ENCODE assay signal across 28 cellular contexts in genomic region chr15:45084163-45084562, GRCh38. TPM values are rescaled to one million over a fixed set of nuclear protein-coding genes. Genes with fewer than 3 reads are reported as not detected.
"Had no signal": no experiment of that assay in that cellular context is flagged by ENCODE, and none has a peak within 500 bp of the region (broad histone marks: within the 10 kb centered on the region; RNA-seq: fewer than 3 reads in every experiment).

No MANE protein-coding gene starts in this region.

- H3K36me3 ChIP-seq: WERI-Rb-1 had no signal

- ATAC-seq: activated CD4-positive, alpha-beta T cell treated with anti-CD3 and anti-CD28 coated beads for 36 hours; activated T-helper 17 cell treated with anti-CD3 and anti-CD28 coated beads, Interleukin-2, amount 50 U/mL, for 72 hours; Panc1; Right ventricle myocardium inferior; T-cell had no signal

- DNase-seq: activated CD4-positive, alpha-beta memory T cell treated with anti-CD3 and anti-CD28 coated beads, Interleukin-2, amount 10 ng/mL, durations not matched to agents 7 days and 5 days; activated CD4-positive, alpha-beta T cell treated with anti-CD3 and anti-CD28 coated beads for 36 hours; activated CD4-positive, alpha-beta T cell treated with anti-CD3 and anti-CD28 coated beads, Interleukin-2, amount 50 U/mL, for 1 hour; activated gamma-delta T cell; activated naive CD4-positive, alpha-beta T cell treated with anti-CD3 and anti-CD28 coated beads for 36 hours; activated T-cell treated with anti-CD3 and anti-CD28 coated beads for 4 hours; activated T-cell treated with anti-CD3 and anti-CD28 coated beads, Interleukin-2, amount 50 U/mL, for 48 hours; amygdala; NCI-H1092; NCI-H1417 treated with DMSO at 0.1 percent for 48 hours; NCI-H1930; NCI-H2227 treated with DMSO at 0.1 percent for 48 hours; NCI-H446 treated with DMSO at 0.1 percent for 48 hours; NCI-H524 treated with DMSO at 0.1 percent for 48 hours; NCI-H774; NK-92 treated with Interleukin-12 subunit alpha and Interleukin-12 subunit beta, amount 100 ng/mL, for 24 hours; OCI-M1; RPMI8226; T-cell; T-helper 2 cell; T1000; WERI-Rb-1 had no signal

- H3K4me3 ChIP-seq: SK-N-MC had no signal

- H3K27ac ChIP-seq: SK-N-MC, WERI-Rb-1 had no signal

RNA-seq across cellular contexts. Expression of gene DUOX2, which starts 29.8 kb away (rescaled TPM):
- total RNA-seq: activated naive CD4-positive, alpha-beta T cell treated with anti-CD3 and anti-CD28 coated beads for 36 hours had no signal

RNA-seq across cellular contexts. Expression of gene DUOXA2, which starts 30.0 kb away (rescaled TPM):
- total RNA-seq: activated CD4-positive, alpha-beta memory T cell treated with anti-CD3 and anti-CD28 coated beads, Interleukin-2, amount 10 ng/mL, durations not matched to agents 7 days and 5 days; activated CD4-positive, alpha-beta T cell treated with anti-CD3 and anti-CD28 coated beads for 36 hours; activated CD8-positive, alpha-beta memory T cell treated with anti-CD3 and anti-CD28 coated beads for 36 hours; activated naive CD4-positive, alpha-beta T cell treated with anti-CD3 and anti-CD28 coated beads for 36 hours; astrocyte; Right ventricle myocardium inferior; T-cell had no signal

RNA-seq across cellular contexts. Expression of gene DUOXA1, which starts 45.5 kb away (rescaled TPM):
- total RNA-seq: activated CD4-positive, alpha-beta memory T cell treated with anti-CD3 and anti-CD28 coated beads, Interleukin-2, amount 10 ng/mL, durations not matched to agents 7 days and 5 days; activated CD8-positive, alpha-beta memory T cell treated with anti-CD3 and anti-CD28 coated beads for 36 hours; activated naive CD4-positive, alpha-beta T cell treated with anti-CD3 and anti-CD28 coated beads for 36 hours had no signal
